ENCODE assay signal across 8 cellular contexts in genomic region chr5:74648835-74649286, GRCh38. TPM values are rescaled to one million over a fixed set of nuclear protein-coding genes. Genes with fewer than 3 reads are reported as not detected.
DNase-seq lines count a peak whose midpoint lies in the region; ATAC-seq and TF ChIP-seq lines count a peak whose summit lies in the region.

No MANE protein-coding gene starts in this region.

- TF ChIP-seq CTCF in AG04450 (IDR thresholded peaks at IDR 0.05; ENCODE audit: low read depth, low read length) (peak; percentile 71), GM06990 (IDR thresholded peaks at IDR 0.05; ENCODE audit: insufficient read depth, low read length, poor library complexity, severe bottlenecking) (peak; percentile 59), cardiac muscle cell (IDR thresholded peaks at IDR 0.05; ENCODE audit: low read depth, low read length) (peak; percentile 57), psoas muscle (IDR thresholded peaks at IDR 0.05) (peak; percentile 78)

- WGBS in psoas muscle, 3 donors: 5 to 13% (median 13%) methylated on average over 6 of the region's 6 CpGs

- H3K4me1 Mint-ChIP-seq in activated T-helper 17 cell treated with anti-CD3 and anti-CD28 coated beads, Interleukin-2, amount 50 U/mL, for 72 hours: no peaks in the 10 kb centered on the region

- DNase-seq in AG04450 (ENCODE audit: low read depth, low spot score) (no peak), GM06990 (ENCODE audit: extremely low read depth, insufficient read length) (no peak), NCI-H510A treated with DMSO at 0.1 percent for 48 hours (lab: John Stamatoyannopoulos, UW) (peak; percentile 59), cardiac muscle cell (ENCODE audit: low read depth in 1 of 2, low spot score in 1 of 2) (peak; percentile 66 to 77), psoas muscle (no peak)

- H3K27me3 ChIP-seq in AG04450 (ENCODE audit: control insufficient read depth, insufficient read depth, low read length): no peaks in the 10 kb centered on the region
- H3K27me3 ChIP-seq in GM06990 (replicated peaks; ENCODE audit: control insufficient read depth, insufficient read depth, low read length): no peaks in the 10 kb centered on the region
- H3K27me3 ChIP-seq in cardiac muscle cell: no peaks in the 10 kb centered on the region
- H3K27me3 ChIP-seq in psoas muscle (ENCODE audit: insufficient read depth in 3 of 3, low read length in 2 of 3): no peaks in the 10 kb centered on the region

- no peak overlapping the region for H3K27ac ChIP-seq in AG04450 (ENCODE audit: low read depth, low read length)
- no peak overlapping the region for H3K27ac ChIP-seq in cardiac muscle cell
- H3K27ac ChIP-seq in psoas muscle: no peak overlapping the region

- CTCF ChIA-PET in AG04450 (lab: Charles Lee): interaction anchor here (0.7 to 2.6 kb wide), 27 partner anchors 8 to 1059 kb away, joined by 3 to 63 read pairs (median 4); partner anchors contain the start of gene ENC1

- POLR2A ChIA-PET in AG04450 (lab: Yijun Ruan, JAX): interaction anchor here (0.9 kb wide), 1 partner anchor 8 kb away, joined by 3 read pairs; the partner anchor contains the start of gene ENC1

- no peak overlapping the region for H3K27ac Mint-ChIP-seq in activated T-helper 17 cell treated with anti-CD3 and anti-CD28 coated beads, Interleukin-2, amount 50 U/mL, for 72 hours

- no peaks in the 10 kb centered on the region for H3K36me3 Mint-ChIP-seq in activated T-helper 17 cell treated with anti-CD3 and anti-CD28 coated beads, Interleukin-2, amount 50 U/mL, for 72 hours (ENCODE audit: low read depth)

- no peaks in the 10 kb centered on the region for H3K4me1 ChIP-seq in cardiac muscle cell (ENCODE audit: low read depth)
- H3K4me1 ChIP-seq in psoas muscle: peaks cover 7% of the 10 kb centered on the region

- H3K9me3 ChIP-seq in AG04450 (ENCODE audit: control insufficient read depth, insufficient read depth, low read length): no peaks in the 10 kb centered on the region
- H3K9me3 ChIP-seq in cardiac muscle cell (ENCODE audit: low read depth): no peaks in the 10 kb centered on the region
- H3K9me3 ChIP-seq in psoas muscle: no peaks in the 10 kb centered on the region

- H3K36me3 ChIP-seq in GM06990 (ENCODE audit: control insufficient read depth, insufficient read depth, low read length) (no peaks in the 10 kb centered on the region), cardiac muscle cell (no peaks in the 10 kb centered on the region), psoas muscle (ENCODE audit: insufficient read depth in 1 of 2, low read depth in 1 of 2) (no peaks in the 10 kb centered on the region)

- no peaks in the 10 kb centered on the region for H3K9me3 Mint-ChIP-seq in activated T-helper 17 cell treated with anti-CD3 and anti-CD28 coated beads, Interleukin-2, amount 50 U/mL, for 72 hours

- H3K4me3 ChIP-seq in AG04450 (ENCODE audit: low read depth, low read length) (no peak overlapping the region), GM06990 (replicated peaks; ENCODE audit: low read depth, low read length) (no peak overlapping the region), cardiac muscle cell (no peak overlapping the region), psoas muscle (peak overlapping the region; percentile 33)

- ATAC-seq in HG02981 (IDR thresholded peaks at IDR 0.05; ENCODE audit: unreplicated experiment): peak; percentile 71
- ATAC-seq in activated T-helper 17 cell treated with anti-CD3 and anti-CD28 coated beads, Interleukin-2, amount 50 U/mL, for 72 hours (replicated peaks): peak; percentile 82
- ATAC-seq in psoas muscle: peak; percentile 87 to 97 (median 90)
- ATAC-seq in HG02840 (IDR thresholded peaks at IDR 0.05; ENCODE audit: low FRiP score, unreplicated experiment): no peak

- no peak overlapping the region for H3K4me3 Mint-ChIP-seq in activated T-helper 17 cell treated with anti-CD3 and anti-CD28 coated beads, Interleukin-2, amount 50 U/mL, for 72 hours

- H3K27me3 Mint-ChIP-seq in activated T-helper 17 cell treated with anti-CD3 and anti-CD28 coated beads, Interleukin-2, amount 50 U/mL, for 72 hours: peaks cover 9% of the 10 kb centered on the region

- intact Hi-C loops in psoas muscle (cut with DNase I): loop anchor here (2.0 to 10.0 kb wide), 3 partner anchors 354 to 746 kb away; no protein-coding TSS in a partner anchor

RNA-seq across cellular contexts. Expression of gene ENC1, which starts 8.3 kb away (rescaled TPM):
- polyA plus RNA-seq in AG04450 (2011; rRNA removed) (19.3 and 23.1 TPM in 2 replicates), cardiac muscle cell (0.56 and 2.3 TPM in 2 replicates), psoas muscle (1 to 10 TPM in 2 of 3 donors, under 1 TPM in 1; 0.58 to 2.8 (median 1.1) TPM)
- polyA minus RNA-seq in AG04450 (2011; rRNA and poly(A)+ RNA removed): 31.9 and 45.9 TPM in 2 replicates
- under 1 TPM; 0.42 to 0.89 TPM for total RNA-seq in activated T-helper 17 cell treated with anti-CD3 and anti-CD28 coated beads, Interleukin-2, amount 50 U/mL, for 72 hours
- total RNA-seq in cardiac muscle cell (5.7 and 6.5 TPM in 2 replicates), psoas muscle (10 to 100 TPM in 2 of 4 donors, 1 to 10 TPM in 2; 2.4 to 28.3 (median 10.6) TPM)

RNA-seq across cellular contexts. Expression of gene HEXB, which starts 36.2 kb away (rescaled TPM):
- 193 and 246 TPM in 2 replicates for polyA plus RNA-seq in AG04450 (2011; rRNA removed)
- polyA minus RNA-seq in AG04450 (2011; rRNA and poly(A)+ RNA removed): 105 and 115 TPM in 2 replicates
- total RNA-seq in activated T-helper 17 cell treated with anti-CD3 and anti-CD28 coated beads, Interleukin-2, amount 50 U/mL, for 72 hours: 10 to 100 TPM; 42.4 to 79.0 TPM
- 26.4 and 30.1 TPM in 2 replicates for total RNA-seq in cardiac muscle cell
- polyA plus RNA-seq in cardiac muscle cell: 26.8 and 36.7 TPM in 2 replicates
- total RNA-seq in psoas muscle: 10 to 100 TPM; 48.1 to 63.3 (median 50.3) TPM
- polyA plus RNA-seq in psoas muscle: 10 to 100 TPM; 31.0 to 48.4 (median 43.9) TPM

Comparison
In these comparisons a context has a peak if more than half of its experiments do, and no peak if none do; other contexts are left out.
1. DNase-seq: peak in NCI-H510A treated with DMSO at 0.1 percent for 48 hours (single experiment) and cardiac muscle cell (2 of 2); none in AG04450 (single experiment), GM06990 (single experiment) and psoas muscle (0 of 2).
2. Peak in every context shown above with its lines, with median percentiles within 50 percentile points of each other: CTCF ChIP-seq.